1 cellular context compared by ENCODE assay signal in genomic region chr18:63099026-63099840, GRCh38.
TF ChIP-seq lines count a peak whose summit lies in the region.

No MANE protein-coding gene starts in this region.

TF ChIP-seq in GM23338, 12 proteins besides CTCF, POLR2A, EP300 and RAD21 (continued from another document):
- no peak for TF ChIP-seq ZNF462 (CRISPR knock-in tag; IDR thresholded peaks at IDR 0.05)
- TF ChIP-seq CREB1 (CRISPR knock-in tag; IDR thresholded peaks at IDR 0.05; ENCODE audit: low read depth): no peak
- TF ChIP-seq REST (IDR thresholded peaks at IDR 0.05; ENCODE audit: unreplicated experiment): no peak
- no peak for TF ChIP-seq EZH2phosphoT487 (IDR thresholded peaks at IDR 0.05; ENCODE audit: unreplicated experiment)
- TF ChIP-seq ZNF331 (CRISPR knock-in tag; IDR thresholded peaks at IDR 0.05; ENCODE audit: low read depth): no peak
- no peak for TF ChIP-seq EZH2 (IDR thresholded peaks at IDR 0.05; ENCODE audit: low read depth, unreplicated experiment)
